Comparison of ENCODE assay signal across 1 cellular context in genomic region chr4:182240161-182241130, GRCh38.
TF ChIP-seq lines count a peak whose summit lies in the region.

No MANE protein-coding gene starts in this region.

TF ChIP-seq in SK-N-SH, 30 proteins besides CTCF, POLR2A, EP300 and RAD21 (continued from another document):
- no peak for TF ChIP-seq REST (IDR thresholded peaks at IDR 0.05; ENCODE audit: low read depth, low read length)
- TF ChIP-seq GATA2 (CRISPR knock-in tag; IDR thresholded peaks at IDR 0.05) = no peak
- no peak for TF ChIP-seq YY1 (IDR thresholded peaks at IDR 0.05; ENCODE audit: low read depth)
- TF ChIP-seq SMC3 (IDR thresholded peaks at IDR 0.05; ENCODE audit: low read depth, low read length) = no peak
- TF ChIP-seq USF2 (IDR thresholded peaks at IDR 0.05; ENCODE audit: borderline replicate concordance, low read depth, low read length) = no peak
- TF ChIP-seq SIN3A (IDR thresholded peaks at IDR 0.05; ENCODE audit: borderline replicate concordance, low read depth, low read length) = no peak
- TF ChIP-seq FOXM1 (IDR thresholded peaks at IDR 0.05; ENCODE audit: low read depth) = no peak
- TF ChIP-seq TAF1 (IDR thresholded peaks at IDR 0.05; ENCODE audit: borderline replicate concordance, low read depth, low read length) = no peak
- TF ChIP-seq RXRA (IDR thresholded peaks at IDR 0.05; ENCODE audit: borderline replicate concordance, low read depth) = peak; percentile 68; the same call in 1 of the 2 replicates
- no peak for TF ChIP-seq POLR2AphosphoS5 (IDR thresholded peaks at IDR 0.05; ENCODE audit: low read depth, low read length)
